In the genomic region with DNA sequence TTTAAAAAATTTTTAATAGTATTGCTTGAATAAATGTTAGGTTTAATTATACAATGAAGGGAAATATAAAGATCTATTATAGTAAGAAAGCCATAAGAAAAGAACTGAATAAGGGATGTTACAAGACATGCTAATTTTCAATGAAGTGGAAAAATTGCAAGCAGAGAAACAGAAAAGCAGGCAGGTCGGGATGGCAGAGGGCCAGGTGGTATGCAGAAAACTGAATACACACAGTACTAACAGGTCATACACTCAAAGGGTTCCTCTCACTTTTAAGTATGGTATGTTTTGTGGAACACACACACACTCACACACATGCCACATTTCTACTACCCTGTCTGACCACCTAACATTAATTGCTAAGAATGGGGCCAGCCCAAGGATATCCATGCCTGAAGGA, we compare ENCODE assay signal across 19 cellular contexts.
A peak's percentile ranks its signal among the peaks of the same experiment; 100 is the strongest.
DNase-seq lines count a peak whose midpoint lies in the region; ATAC-seq, FAIRE-seq and TF ChIP-seq lines count a peak whose summit lies in the region.
"Had no signal": no experiment of that assay in that cellular context is flagged by ENCODE, and none has a peak within 500 bp of the region (broad histone marks: within the 10 kb centered on the region; RNA-seq: fewer than 3 reads in every experiment).

No MANE protein-coding gene starts in this region.

- H3K4me2 ChIP-seq in HepG2 (ENCODE audit: low read depth, low read length), result no peak overlapping the region
- H3K4me2 ChIP-seq: BLaER1, GM23338 had no signal

- TF ChIP-seq POLR2A in HepG2 (IDR thresholded peaks at IDR 0.05; ENCODE audit: insufficient read depth in 1 of 2, low read depth in 2 of 2, low read length in 2 of 2) (no peak), right lobe of liver (IDR thresholded peaks at IDR 0.05) (no peak)

- H3K27me3 ChIP-seq in HepG2 (ENCODE audit: control insufficient read depth in 1 of 2, insufficient read depth in 2 of 2, low read length in 2 of 2) (no peaks in the 10 kb centered on the region), right lobe of liver (no peaks in the 10 kb centered on the region)
- H3K27me3 ChIP-seq: BLaER1 had no signal

- no peak for TF ChIP-seq RAD21 in HepG2 (CRISPR knock-in tag; IDR thresholded peaks at IDR 0.05)

- ATAC-seq in HepG2, result no peak
- no peak for ATAC-seq in right lobe of liver
- ATAC-seq in GM18511 (IDR thresholded peaks at IDR 0.05; ENCODE audit: unreplicated experiment), result no peak
- ATAC-seq: CD8-positive, alpha-beta T cell; GM12878; GM23338; HCT116 had no signal

- BruUV-seq in HepG2 (replicated peaks; lab: Mats Ljungman, UMichigan), result no TSS peak

- TF ChIP-seq CTCF in HepG2 (CRISPR knock-in tag; IDR thresholded peaks at IDR 0.05) (no peak), right lobe of liver (IDR thresholded peaks at IDR 0.05) (no peak)

- H3K4me3 ChIP-seq in HepG2 (replicated peaks in 1 of 3; ENCODE audit: insufficient read depth in 1 of 3, low read depth in 2 of 3, low read length in 3 of 3), result no peak overlapping the region
- H3K4me3 ChIP-seq in right lobe of liver, result no peak overlapping the region
- H3K4me3 ChIP-seq: BLaER1, GM12878, GM23338 had no signal

- no peak for DNase-seq in HepG2 (ENCODE audit: low spot score)
- no peak for DNase-seq in right lobe of liver
- DNase-seq in NCI-H69 (lab: John Stamatoyannopoulos, UW), result peak; percentile 63
- DNase-seq in cerebellum (ENCODE audit: low spot score), result peak; percentile 31
- no peak for DNase-seq in foreskin melanocyte
- DNase-seq in frontal cortex (ENCODE audit: low spot score in 2 of 2), result no peak
- DNase-seq: Caco-2; CD4-positive, CD25-positive, alpha-beta regulatory T cell; CD8-positive, alpha-beta T cell; DMS153; DND-41; GDM1; H9 had no signal

- 89% methylated on average over 1 of the region's 1 CpG for WGBS in HepG2 (ENCODE audit: low lambda C conversion rate)
- 46% methylated on average over 1 of the region's 1 CpG for WGBS in right lobe of liver (ENCODE audit: insufficient coverage, low coverage, low lambda C conversion rate, missing lambda C conversion rate)

- CTCF ChIA-PET in HepG2 (lab: Yijun Ruan, JAX; ENCODE audit: low intra/inter-chr PET ratio, low total read pairs), result no interaction called here

- FAIRE-seq in HepG2 (lab: Jason Lieb, UNC) (no peak), frontal cortex (lab: Jason Lieb, UNC) (no peak)
- FAIRE-seq: GM12878 had no signal

- H4K20me1 ChIP-seq in HepG2 (ENCODE audit: insufficient read depth, low read length), result peaks cover 4% of the 10 kb centered on the region; the same call in 1 of the 2 replicates
- H4K20me1 ChIP-seq: BLaER1 had no signal

- H3K79me2 ChIP-seq in HepG2 (ENCODE audit: insufficient read depth, low read length), result no peaks in the 10 kb centered on the region

- H3K9me3 ChIP-seq in HepG2 (ENCODE audit: low read length) (no peaks in the 10 kb centered on the region), right lobe of liver (no peaks in the 10 kb centered on the region)
- H3K9me3 ChIP-seq: BLaER1, Caco-2 had no signal

- H3K36me3 ChIP-seq in HepG2 (replicated peaks in 1 of 2; ENCODE audit: control insufficient read depth in 1 of 2, insufficient read depth in 2 of 2, low read length in 2 of 2) (no peaks in the 10 kb centered on the region), right lobe of liver (no peaks in the 10 kb centered on the region)
- H3K36me3 ChIP-seq: BLaER1 had no signal

- no peak overlapping the region for H2AFZ ChIP-seq in HepG2 (ENCODE audit: low read length)
- H2AFZ ChIP-seq: GM23338 had no signal

- H3K4me1 ChIP-seq in HepG2 (ENCODE audit: insufficient read depth, low read length) (peaks cover 6% of the 10 kb centered on the region; the same call in 1 of the 2 replicates), right lobe of liver (no peaks in the 10 kb centered on the region)
- H3K4me1 ChIP-seq: BLaER1, Caco-2 had no signal

- H3K9ac ChIP-seq in HepG2 (ENCODE audit: insufficient read depth, low read depth, low read length), result no peak overlapping the region
- H3K9ac ChIP-seq: BLaER1 had no signal

- intact Hi-C loops in HepG2 (cut with micrococcal nuclease; ENCODE audit: unreplicated experiment), result loop anchor here (10.0 kb wide), 1 partner anchor 139 kb away; no protein-coding TSS in a partner anchor
- intact Hi-C loops in right lobe of liver (cut with DNase I), result no loop called here

- no peak for TF ChIP-seq EP300 in HepG2 (IDR thresholded peaks at IDR 0.05; ENCODE audit: low read depth in 2 of 2, low read length in 2 of 2)
- TF ChIP-seq EP300 in HepG2 (CRISPR knock-in tag; IDR thresholded peaks at IDR 0.05; ENCODE audit: borderline replicate concordance), result no peak

- H3K27ac ChIP-seq in HepG2 (ENCODE audit: extremely low read length, insufficient read depth, low read length) (no peak overlapping the region), right lobe of liver (no peak overlapping the region)
- H3K27ac ChIP-seq: BLaER1, C4-2B had no signal

- POLR2A ChIA-PET in HepG2 (lab: Yijun Ruan, JAX), result no interaction called here

- in situ Hi-C loops in HepG2 (cut with HindIII; ENCODE audit: extremely low pct_ligation_motif_present, low pct_unique_long_range_greater_than_20kb), result no loop called here

TF ChIP-seq in HepG2, 621 proteins besides CTCF, POLR2A, EP300 and RAD21:
- TF ChIP-seq ZNF7 (CRISPR knock-in tag; IDR thresholded peaks at IDR 0.05) (0 out of 2 replicates have a peak, but pooled peaks have one; percentile 29), SIN3B (IDR thresholded peaks at IDR 0.05; ENCODE audit: low read length) (no peak)

Comparison
In these comparisons a context has a peak if more than half of its experiments do, and no peak if none do; other contexts are left out.
1. DNase-seq: peak in NCI-H69 (single experiment) and cerebellum (single experiment); none in HepG2 (single experiment), right lobe of liver (0 of 3), foreskin melanocyte (single experiment) and frontal cortex (0 of 2).